Comparison of ENCODE assay signal across 17 cellular contexts in the genomic region with DNA sequence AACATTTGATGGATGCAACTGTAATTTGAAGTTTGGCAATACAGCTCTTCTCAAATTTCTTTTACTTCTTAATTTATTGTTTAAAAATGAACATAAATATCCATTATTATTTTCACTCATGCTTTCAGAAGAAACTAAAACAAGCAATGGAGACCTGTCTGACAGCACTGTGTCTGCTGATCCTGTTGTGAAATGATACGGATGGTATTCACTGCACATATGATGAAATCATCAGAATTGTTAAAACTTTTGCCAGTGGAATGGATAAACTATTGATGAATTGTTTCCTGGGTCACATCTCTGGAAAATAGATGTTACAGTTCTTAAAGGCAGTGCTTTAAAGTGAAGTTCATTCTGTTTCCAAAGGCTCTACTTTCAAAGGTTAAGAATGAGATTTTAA. TPM values are rescaled to one million over a fixed set of nuclear protein-coding genes. Genes with fewer than 3 reads are reported as not detected.
A peak's percentile ranks its signal among the peaks of the same experiment; 100 is the strongest.
DNase-seq lines count a peak whose midpoint lies in the region; TF ChIP-seq lines count a peak whose summit lies in the region.
"Had no signal": no experiment of that assay in that cellular context is flagged by ENCODE, and none has a peak within 500 bp of the region (broad histone marks: within the 10 kb centered on the region; RNA-seq: fewer than 3 reads in every experiment).

No MANE protein-coding gene starts in this region.

- DNase-seq in AG10803 (ENCODE audit: low read depth) = peak; percentile 52
- DNase-seq in GM23248 = peak; percentile 49
- DNase-seq in epithelial cell of esophagus (ENCODE audit: low read depth) = peak; percentile 29
- peak; percentile 18 for DNase-seq in mesenchymal stem cell
- DNase-seq in HCEC 1CT = no peak
- no peak for DNase-seq in activated CD4-positive, alpha-beta T cell treated with anti-CD3 and anti-CD28 coated beads, Interleukin-2, amount 50 U/mL, for 4 hours
- no peak for DNase-seq in neuronal stem cell (ENCODE audit: low spot score)
- DNase-seq in H4 (ENCODE audit: low spot score) = no peak
- DNase-seq: ACHN, COR-L47, DMS53, NCI-H1436, NCI-H2081, NCI-H510A treated with DMSO at 0.1 percent for 48 hours, Peyer's patch, SHP77 had no signal

- 56 to 74% methylated on average over 1 of the region's 1 CpG for WGBS in GM23248 (ENCODE audit: low coverage in 1 of 2, low lambda C conversion rate in 2 of 2, missing lambda C conversion rate in 2 of 2), 2 experiments
- 85% methylated on average over 1 of the region's 1 CpG for WGBS in mesenchymal stem cell
- no CpG with 5 or more reads among the region's 1 CpG for WGBS in neuronal stem cell (ENCODE audit: extremely low coverage in 2 of 2, insufficient read length in 2 of 2, insufficient replicate concordance in 1 of 2), 2 donors

- H3F3A ChIP-seq in GM23248 (ENCODE audit: insufficient read depth) = peaks cover 76% of the 10 kb centered on the region

- no peaks in the 10 kb centered on the region for H3K27me3 ChIP-seq in GM23248 (replicated peaks; ENCODE audit: insufficient read depth)
- no peaks in the 10 kb centered on the region for H3K27me3 ChIP-seq in mesenchymal stem cell (ENCODE audit: control insufficient read depth in 1 of 2, insufficient read depth in 1 of 2, low read length in 2 of 2)
- H3K27me3 ChIP-seq in neuronal stem cell (ENCODE audit: control insufficient read depth in 3 of 3, insufficient read depth in 3 of 3, low read depth in 1 of 3, low read length in 3 of 3) = no peaks in the 10 kb centered on the region
- H3K27me3 ChIP-seq: BLaER1 treated with 17β-estradiol and CSF1 and Interleukin-3, amounts not matched to agents 10 nM and 100 nM; Peyer's patch had no signal

- no peak overlapping the region for H2AFZ ChIP-seq in GM23248
- no peak overlapping the region for H2AFZ ChIP-seq in mesenchymal stem cell (ENCODE audit: low read depth, low read length)
- H2AFZ ChIP-seq in neuronal stem cell (ENCODE audit: low read length) = no peak overlapping the region

- peaks cover 13% of the 10 kb centered on the region for H3K4me1 ChIP-seq in GM23248 (ENCODE audit: insufficient read depth)
- H3K4me1 ChIP-seq in mesenchymal stem cell (ENCODE audit: control insufficient read depth, insufficient read depth, low read depth, low read length) = no peaks in the 10 kb centered on the region
- H3K4me1 ChIP-seq in neuronal stem cell (ENCODE audit: control insufficient read depth in 2 of 2, insufficient read depth in 1 of 2, low read depth in 1 of 2, low read length in 2 of 2) = no peaks in the 10 kb centered on the region
- H3K4me1 ChIP-seq: BLaER1 treated with 17β-estradiol and CSF1 and Interleukin-3, amounts not matched to agents 10 nM and 100 nM; Peyer's patch had no signal

- H2BK5ac ChIP-seq in mesenchymal stem cell (ENCODE audit: low read depth, low read length, poor library complexity, severe bottlenecking) (no peak overlapping the region), neuronal stem cell (ENCODE audit: low read length) (no peak overlapping the region)

- H2BK15ac ChIP-seq in mesenchymal stem cell (ENCODE audit: low read depth, poor library complexity, severe bottlenecking) (no peak overlapping the region), neuronal stem cell (ENCODE audit: low read length) (no peak overlapping the region)

- H3K36me3 ChIP-seq in GM23248 (ENCODE audit: low read depth) = peaks cover 90% of the 10 kb centered on the region
- peaks cover 5 to 99% of the 10 kb centered on the region in 2 experiments for H3K36me3 ChIP-seq in mesenchymal stem cell (ENCODE audit: control insufficient read depth in 1 of 2, insufficient read depth in 2 of 2, low read depth in 1 of 2, low read length in 2 of 2)
- H3K36me3 ChIP-seq in neuronal stem cell (replicated peaks in 1 of 2; ENCODE audit: control insufficient read depth in 2 of 2, insufficient read depth in 2 of 2, low read length in 2 of 2) = peaks cover 0 to 98% of the 10 kb centered on the region in 2 donors

- H3K9ac ChIP-seq in GM23248 (no peak overlapping the region), mesenchymal stem cell (ENCODE audit: low read length) (peak overlapping the region; percentile 38), neuronal stem cell (ENCODE audit: low read depth, low read length, poor library complexity) (no peak overlapping the region)
- H3K9ac ChIP-seq: BLaER1 treated with 17β-estradiol and CSF1 and Interleukin-3, amounts not matched to agents 10 nM and 100 nM had no signal

- no peak overlapping the region for H3K4me2 ChIP-seq in GM23248 (ENCODE audit: unreplicated experiment)
- no peak overlapping the region for H3K4me2 ChIP-seq in mesenchymal stem cell (ENCODE audit: low read length, poor library complexity, severe bottlenecking)
- H3K4me2 ChIP-seq in neuronal stem cell (ENCODE audit: insufficient read depth, low read length, poor library complexity, severe bottlenecking) = no peak overlapping the region
- H3K4me2 ChIP-seq: BLaER1 treated with 17β-estradiol and CSF1 and Interleukin-3, amounts not matched to agents 10 nM and 100 nM had no signal

- H3K18ac ChIP-seq in mesenchymal stem cell (ENCODE audit: low read depth in 1 of 2, low read length in 2 of 2) = no peak overlapping the region
- no peak overlapping the region for H3K18ac ChIP-seq in neuronal stem cell (ENCODE audit: low read length)

- H3K4me3 ChIP-seq in AG10803 (ENCODE audit: low read length) (no peak overlapping the region), GM23248 (no peak overlapping the region), epithelial cell of esophagus (ENCODE audit: low read length) (no peak overlapping the region), mesenchymal stem cell (ENCODE audit: insufficient read depth in 1 of 2, low read depth in 1 of 2, low read length in 2 of 2) (no peak overlapping the region), neuronal stem cell (ENCODE audit: low read length in 2 of 2) (no peak overlapping the region)
- H3K4me3 ChIP-seq: BLaER1 treated with 17β-estradiol and CSF1 and Interleukin-3, amounts not matched to agents 10 nM and 100 nM; Peyer's patch had no signal

- H3K79me2 ChIP-seq in GM23248 (ENCODE audit: insufficient read depth) = no peaks in the 10 kb centered on the region; the same call in 1 of the 2 replicates

- no peak for TF ChIP-seq CTCF in AG10803 (conservative IDR thresholded peaks at IDR 0.05; ENCODE audit: low read length)
- no peak for TF ChIP-seq CTCF in epithelial cell of esophagus (IDR thresholded peaks at IDR 0.05; ENCODE audit: insufficient read depth, low read depth, low read length, missing control alignments)

- H3K9me2 ChIP-seq in GM23248 (ENCODE audit: insufficient read depth) = no peaks in the 10 kb centered on the region

- H2BK12ac ChIP-seq in mesenchymal stem cell (ENCODE audit: low read length in 2 of 2) = no peak overlapping the region
- H2BK12ac ChIP-seq in neuronal stem cell (ENCODE audit: low read length) = no peak overlapping the region

- H3K9me3 ChIP-seq in GM23248 (ENCODE audit: low read depth) = no peaks in the 10 kb centered on the region
- no peaks in the 10 kb centered on the region for H3K9me3 ChIP-seq in mesenchymal stem cell (ENCODE audit: control insufficient read depth, low read length)
- H3K9me3 ChIP-seq in neuronal stem cell (replicated peaks in 1 of 2; ENCODE audit: control insufficient read depth in 2 of 2, insufficient read depth in 1 of 2, low read depth in 1 of 2, low read length in 2 of 2) = no peaks in the 10 kb centered on the region
- H3K9me3 ChIP-seq: BLaER1 treated with 17β-estradiol and CSF1 and Interleukin-3, amounts not matched to agents 10 nM and 100 nM; Peyer's patch had no signal

- H3K79me1 ChIP-seq in mesenchymal stem cell (replicated peaks; ENCODE audit: low read length, poor library complexity, severe bottlenecking) (peaks cover 1% of the 10 kb centered on the region), neuronal stem cell (ENCODE audit: low read depth, low read length) (no peaks in the 10 kb centered on the region)

- no peaks in the 10 kb centered on the region for H4K20me1 ChIP-seq in GM23248 (ENCODE audit: insufficient read depth)

- H4K91ac ChIP-seq in mesenchymal stem cell (ENCODE audit: low read length) (no peak overlapping the region), neuronal stem cell (ENCODE audit: low read depth, low read length, poor library complexity) (no peak overlapping the region)

- H3K4ac ChIP-seq in mesenchymal stem cell (ENCODE audit: low read depth in 1 of 2, low read length in 2 of 2) (no peak overlapping the region), neuronal stem cell (ENCODE audit: low read length) (no peak overlapping the region)

- no peak overlapping the region for H3K23ac ChIP-seq in mesenchymal stem cell (ENCODE audit: low read length in 2 of 2)
- H3K23ac ChIP-seq in neuronal stem cell (ENCODE audit: low read depth, low read length, poor library complexity) = no peak overlapping the region

- H3K14ac ChIP-seq in mesenchymal stem cell (ENCODE audit: low read length in 2 of 2) (no peak overlapping the region), neuronal stem cell (ENCODE audit: low read length) (no peak overlapping the region)

- H4K8ac ChIP-seq in mesenchymal stem cell (ENCODE audit: low read length) = no peak overlapping the region
- no peak overlapping the region for H4K8ac ChIP-seq in neuronal stem cell (ENCODE audit: low read depth, low read length)

- in situ Hi-C loops in GM23248 (cut with MboI) = no loop called here

- H2BK120ac ChIP-seq in mesenchymal stem cell (ENCODE audit: low read depth, low read length) (no peak overlapping the region), neuronal stem cell (ENCODE audit: low read depth, low read length) (no peak overlapping the region)

- H3K27ac ChIP-seq in GM23248 (peak overlapping the region; percentile 33), mesenchymal stem cell (ENCODE audit: low read length, poor library complexity, severe bottlenecking) (no peak overlapping the region), neuronal stem cell (replicated peaks; ENCODE audit: low read length) (no peak overlapping the region)
- H3K27ac ChIP-seq: BLaER1 treated with 17β-estradiol and CSF1 and Interleukin-3, amounts not matched to agents 10 nM and 100 nM; Peyer's patch had no signal

- H2AK5ac ChIP-seq in mesenchymal stem cell (ENCODE audit: low read length, severe bottlenecking) = no peak overlapping the region
- no peak overlapping the region for H2AK5ac ChIP-seq in neuronal stem cell (ENCODE audit: low read depth, low read length)

RNA-seq across cellular contexts. Expression of a gene that starts 59.2 kb away (rescaled TPM):
- total RNA-seq in GM23248 (2014; rRNA removed; shearing (Covaris generic)) = 63.4 and 64.2 TPM in 2 replicates
- polyA plus RNA-seq in GM23248 (2016; fragmentation: Nextera tagmentation; extraction: Ambion mirVana) = 50.3 and 53.5 TPM in 2 replicates
- 58.2 TPM for polyA plus RNA-seq in mesenchymal stem cell (2013, experiment 1 of 2)
- polyA plus RNA-seq in mesenchymal stem cell (2013, experiment 2 of 2) = 52.4 TPM
- polyA plus RNA-seq in neuronal stem cell (2013, experiment 1 of 2) = 21.5 TPM
- polyA plus RNA-seq in neuronal stem cell (2013, experiment 2 of 2) = 23.8 TPM
- total RNA-seq in H4 (2014; rRNA removed; shearing (Covaris generic)) = 27.8 and 35.8 TPM in 2 replicates

Comparison
In these comparisons a context has a peak if more than half of its experiments do, and no peak if none do; other contexts are left out.
1. DNase-seq: peak in AG10803 (single experiment), GM23248 (single experiment), epithelial cell of esophagus (single experiment) and mesenchymal stem cell (single experiment); none in HCEC 1CT (single experiment), activated CD4-positive, alpha-beta T cell treated with anti-CD3 and anti-CD28 coated beads, Interleukin-2, amount 50 U/mL, for 4 hours (0 of 2), neuronal stem cell (single experiment) and H4 (single experiment).